In the genomic region with DNA sequence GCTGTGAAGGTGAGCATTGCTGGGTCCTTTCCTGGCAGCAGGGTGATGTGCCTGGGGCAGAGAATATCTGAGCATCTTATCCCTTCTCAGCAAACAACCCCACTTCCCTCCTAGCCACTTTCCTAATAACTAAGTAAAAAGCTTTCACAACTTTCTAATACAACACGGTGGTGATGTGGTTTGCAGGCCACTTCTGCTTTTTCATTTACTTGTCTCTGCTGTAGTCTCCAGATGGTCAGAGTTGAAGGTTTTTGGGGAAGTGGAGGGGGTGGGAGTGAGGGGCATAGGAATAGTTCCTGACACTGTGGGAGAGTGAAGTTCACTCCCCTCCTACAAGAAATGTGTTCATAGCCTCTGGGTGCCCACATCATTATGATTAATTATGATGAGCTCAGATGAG, we compare ENCODE assay signal across 1 cellular context.
TF ChIP-seq lines count a peak whose summit lies in the region.

No MANE protein-coding gene starts in this region.

TF ChIP-seq in GM12878, 131 proteins besides CTCF, POLR2A, EP300 and RAD21 (continued from another document and continues in another):
- peak; percentile 93 for TF ChIP-seq MTA2 (IDR thresholded peaks at IDR 0.05; ENCODE audit: low read depth)
- TF ChIP-seq, protein P1, sequence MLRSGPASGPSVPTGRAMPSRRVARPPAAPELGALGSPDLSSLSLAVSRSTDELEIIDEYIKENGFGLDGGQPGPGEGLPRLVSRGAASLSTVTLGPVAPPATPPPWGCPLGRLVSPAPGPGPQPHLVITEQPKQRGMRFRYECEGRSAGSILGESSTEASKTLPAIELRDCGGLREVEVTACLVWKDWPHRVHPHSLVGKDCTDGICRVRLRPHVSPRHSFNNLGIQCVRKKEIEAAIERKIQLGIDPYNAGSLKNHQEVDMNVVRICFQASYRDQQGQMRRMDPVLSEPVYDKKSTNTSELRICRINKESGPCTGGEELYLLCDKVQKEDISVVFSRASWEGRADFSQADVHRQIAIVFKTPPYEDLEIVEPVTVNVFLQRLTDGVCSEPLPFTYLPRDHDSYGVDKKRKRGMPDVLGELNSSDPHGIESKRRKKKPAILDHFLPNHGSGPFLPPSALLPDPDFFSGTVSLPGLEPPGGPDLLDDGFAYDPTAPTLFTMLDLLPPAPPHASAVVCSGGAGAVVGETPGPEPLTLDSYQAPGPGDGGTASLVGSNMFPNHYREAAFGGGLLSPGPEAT (IDR thresholded peaks at IDR 0.05; ENCODE audit: low read depth), result peak; percentile 91
- TF ChIP-seq MYC (IDR thresholded peaks at IDR 0.05; ENCODE audit: insufficient read depth, insufficient read length, insufficient replicate concordance, low read length, severe bottlenecking), result no peak
- no peak for TF ChIP-seq MEF2A (IDR thresholded peaks at IDR 0.05; ENCODE audit: insufficient read depth, low read depth, low read length)
- TF ChIP-seq JUNB (IDR thresholded peaks at IDR 0.05), result peak; percentile 35; the same call in 1 of the 2 replicates
- no peak for TF ChIP-seq CEBPB (IDR thresholded peaks at IDR 0.05; ENCODE audit: borderline replicate concordance in 1 of 2, low read depth in 2 of 2, low read length in 2 of 2)
- TF ChIP-seq KDM1A (IDR thresholded peaks at IDR 0.05; ENCODE audit: borderline replicate concordance), result no peak
- no peak for TF ChIP-seq SP1 (IDR thresholded peaks at IDR 0.05; ENCODE audit: low read depth, low read length)
- 0 out of 2 replicates have a peak, but pooled peaks have one; percentile 64 for TF ChIP-seq CBFB (IDR thresholded peaks at IDR 0.05; ENCODE audit: low read depth)
- TF ChIP-seq BCLAF1 (IDR thresholded peaks at IDR 0.05), result no peak
- TF ChIP-seq SREBF1 (IDR thresholded peaks at IDR 0.05; ENCODE audit: low read length), result no peak
- TF ChIP-seq EGR1 (IDR thresholded peaks at IDR 0.05; ENCODE audit: borderline replicate concordance in 1 of 2, low read depth in 2 of 2, low read length in 2 of 2), result no peak
- TF ChIP-seq, protein P2, sequence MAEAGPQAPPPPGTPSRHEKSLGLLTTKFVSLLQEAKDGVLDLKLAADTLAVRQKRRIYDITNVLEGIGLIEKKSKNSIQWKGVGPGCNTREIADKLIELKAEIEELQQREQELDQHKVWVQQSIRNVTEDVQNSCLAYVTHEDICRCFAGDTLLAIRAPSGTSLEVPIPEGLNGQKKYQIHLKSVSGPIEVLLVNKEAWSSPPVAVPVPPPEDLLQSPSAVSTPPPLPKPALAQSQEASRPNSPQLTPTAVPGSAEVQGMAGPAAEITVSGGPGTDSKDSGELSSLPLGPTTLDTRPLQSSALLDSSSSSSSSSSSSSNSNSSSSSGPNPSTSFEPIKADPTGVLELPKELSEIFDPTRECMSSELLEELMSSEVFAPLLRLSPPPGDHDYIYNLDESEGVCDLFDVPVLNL (IDR thresholded peaks at IDR 0.05; ENCODE audit: low read depth, low read length), result no peak
- TF ChIP-seq, protein P3, sequence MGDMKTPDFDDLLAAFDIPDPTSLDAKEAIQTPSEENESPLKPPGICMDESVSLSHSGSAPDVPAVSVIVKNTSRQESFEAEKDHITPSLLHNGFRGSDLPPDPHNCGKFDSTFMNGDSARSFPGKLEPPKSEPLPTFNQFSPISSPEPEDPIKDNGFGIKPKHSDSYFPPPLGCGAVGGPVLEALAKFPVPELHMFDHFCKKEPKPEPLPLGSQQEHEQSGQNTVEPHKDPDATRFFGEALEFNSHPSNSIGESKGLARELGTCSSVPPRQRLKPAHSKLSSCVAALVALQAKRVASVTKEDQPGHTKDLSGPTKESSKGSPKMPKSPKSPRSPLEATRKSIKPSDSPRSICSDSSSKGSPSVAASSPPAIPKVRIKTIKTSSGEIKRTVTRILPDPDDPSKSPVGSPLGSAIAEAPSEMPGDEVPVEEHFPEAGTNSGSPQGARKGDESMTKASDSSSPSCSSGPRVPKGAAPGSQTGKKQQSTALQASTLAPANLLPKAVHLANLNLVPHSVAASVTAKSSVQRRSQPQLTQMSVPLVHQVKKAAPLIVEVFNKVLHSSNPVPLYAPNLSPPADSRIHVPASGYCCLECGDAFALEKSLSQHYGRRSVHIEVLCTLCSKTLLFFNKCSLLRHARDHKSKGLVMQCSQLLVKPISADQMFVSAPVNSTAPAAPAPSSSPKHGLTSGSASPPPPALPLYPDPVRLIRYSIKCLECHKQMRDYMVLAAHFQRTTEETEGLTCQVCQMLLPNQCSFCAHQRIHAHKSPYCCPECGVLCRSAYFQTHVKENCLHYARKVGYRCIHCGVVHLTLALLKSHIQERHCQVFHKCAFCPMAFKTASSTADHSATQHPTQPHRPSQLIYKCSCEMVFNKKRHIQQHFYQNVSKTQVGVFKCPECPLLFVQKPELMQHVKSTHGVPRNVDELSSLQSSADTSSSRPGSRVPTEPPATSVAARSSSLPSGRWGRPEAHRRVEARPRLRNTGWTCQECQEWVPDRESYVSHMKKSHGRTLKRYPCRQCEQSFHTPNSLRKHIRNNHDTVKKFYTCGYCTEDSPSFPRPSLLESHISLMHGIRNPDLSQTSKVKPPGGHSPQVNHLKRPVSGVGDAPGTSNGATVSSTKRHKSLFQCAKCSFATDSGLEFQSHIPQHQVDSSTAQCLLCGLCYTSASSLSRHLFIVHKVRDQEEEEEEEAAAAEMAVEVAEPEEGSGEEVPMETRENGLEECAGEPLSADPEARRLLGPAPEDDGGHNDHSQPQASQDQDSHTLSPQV (IDR thresholded peaks at IDR 0.05), result no peak
- TF ChIP-seq MYB (IDR thresholded peaks at IDR 0.05; ENCODE audit: borderline replicate concordance, low read depth, low read length), result no peak
- no peak for TF ChIP-seq ZNF384 (IDR thresholded peaks at IDR 0.05; ENCODE audit: borderline replicate concordance, low read depth, low read length)
- no peak for TF ChIP-seq TCF3 (IDR thresholded peaks at IDR 0.05; ENCODE audit: borderline replicate concordance, insufficient read depth, low read depth, low read length)
- TF ChIP-seq, protein P4, sequence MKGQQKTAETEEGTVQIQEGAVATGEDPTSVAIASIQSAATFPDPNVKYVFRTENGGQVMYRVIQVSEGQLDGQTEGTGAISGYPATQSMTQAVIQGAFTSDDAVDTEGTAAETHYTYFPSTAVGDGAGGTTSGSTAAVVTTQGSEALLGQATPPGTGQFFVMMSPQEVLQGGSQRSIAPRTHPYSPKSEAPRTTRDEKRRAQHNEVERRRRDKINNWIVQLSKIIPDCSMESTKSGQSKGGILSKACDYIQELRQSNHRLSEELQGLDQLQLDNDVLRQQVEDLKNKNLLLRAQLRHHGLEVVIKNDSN (IDR thresholded peaks at IDR 0.05; ENCODE audit: borderline replicate concordance, extremely low read length, insufficient read depth, low read depth, low read length), result no peak
- peak; percentile 70; the same call in 1 of the 2 replicates for TF ChIP-seq BACH1 (IDR thresholded peaks at IDR 0.05; ENCODE audit: borderline replicate concordance)
- TF ChIP-seq CHD2 (IDR thresholded peaks at IDR 0.05; ENCODE audit: borderline replicate concordance, low read depth, low read length), result peak; percentile 51; the same call in 1 of the 2 replicates
- peak; percentile 57; the same call in 1 of the 2 replicates for TF ChIP-seq CREM (IDR thresholded peaks at IDR 0.05; ENCODE audit: low read depth)
- no peak for TF ChIP-seq FOXK2 (IDR thresholded peaks at IDR 0.05)
- no peak for TF ChIP-seq KAT2A (conservative IDR thresholded peaks at IDR 0.05; ENCODE audit: control insufficient read depth, low read depth, low read length)
- no peak for TF ChIP-seq TCF7 (IDR thresholded peaks at IDR 0.05; ENCODE audit: borderline replicate concordance)
- no peak for TF ChIP-seq ZNF217 (IDR thresholded peaks at IDR 0.05)
- TF ChIP-seq RELA (IDR thresholded peaks at IDR 0.05; ENCODE audit: borderline replicate concordance, partially characterized antibody), result no peak
- peak; percentile 76; the same call in 1 of the 2 replicates for TF ChIP-seq BMI1 (IDR thresholded peaks at IDR 0.05; ENCODE audit: borderline replicate concordance)
- TF ChIP-seq NR2F1 (conservative IDR thresholded peaks at IDR 0.05), result no peak; the same call in 1 of the 2 replicates
- TF ChIP-seq NFIC (IDR thresholded peaks at IDR 0.05; ENCODE audit: low read depth, low read length), result peak; percentile 85
- TF ChIP-seq ETV6 (conservative IDR thresholded peaks at IDR 0.05 in 1 of 2, IDR thresholded peaks at IDR 0.05 in 1 of 2; ENCODE audit: borderline replicate concordance in 1 of 2, low read depth in 1 of 2), result no peak
- no peak for TF ChIP-seq RAD51 (IDR thresholded peaks at IDR 0.05)
- TF ChIP-seq FOS (IDR thresholded peaks at IDR 0.05; ENCODE audit: borderline replicate concordance, extremely low read depth, insufficient read length), result no peak
- no peak for TF ChIP-seq NFYA (IDR thresholded peaks at IDR 0.05; ENCODE audit: borderline replicate concordance, low read depth, low read length)
- TF ChIP-seq GABPA (IDR thresholded peaks at IDR 0.05; ENCODE audit: low read depth), result no peak
- no peak for TF ChIP-seq ESRRA (IDR thresholded peaks at IDR 0.05; ENCODE audit: low read length)
- no peak for TF ChIP-seq PAX8 (IDR thresholded peaks at IDR 0.05)
- TF ChIP-seq HDAC6 (IDR thresholded peaks at IDR 0.05; ENCODE audit: unreplicated experiment), result no peak
- TF ChIP-seq ZSCAN29 (IDR thresholded peaks at IDR 0.05), result no peak
- TF ChIP-seq SKIL (IDR thresholded peaks at IDR 0.05; ENCODE audit: low read depth, poor library complexity, severe bottlenecking), result peak; percentile 89
- TF ChIP-seq RB1 (IDR thresholded peaks at IDR 0.05; ENCODE audit: borderline replicate concordance), result no peak
- peak; percentile 74; the same call in 1 of the 2 replicates for TF ChIP-seq NBN (IDR thresholded peaks at IDR 0.05)
- TF ChIP-seq, protein P5, sequence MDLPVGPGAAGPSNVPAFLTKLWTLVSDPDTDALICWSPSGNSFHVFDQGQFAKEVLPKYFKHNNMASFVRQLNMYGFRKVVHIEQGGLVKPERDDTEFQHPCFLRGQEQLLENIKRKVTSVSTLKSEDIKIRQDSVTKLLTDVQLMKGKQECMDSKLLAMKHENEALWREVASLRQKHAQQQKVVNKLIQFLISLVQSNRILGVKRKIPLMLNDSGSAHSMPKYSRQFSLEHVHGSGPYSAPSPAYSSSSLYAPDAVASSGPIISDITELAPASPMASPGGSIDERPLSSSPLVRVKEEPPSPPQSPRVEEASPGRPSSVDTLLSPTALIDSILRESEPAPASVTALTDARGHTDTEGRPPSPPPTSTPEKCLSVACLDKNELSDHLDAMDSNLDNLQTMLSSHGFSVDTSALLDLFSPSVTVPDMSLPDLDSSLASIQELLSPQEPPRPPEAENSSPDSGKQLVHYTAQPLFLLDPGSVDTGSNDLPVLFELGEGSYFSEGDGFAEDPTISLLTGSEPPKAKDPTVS (IDR thresholded peaks at IDR 0.05; ENCODE audit: low read depth, low read length), result no peak
- TF ChIP-seq RUNX3 (IDR thresholded peaks at IDR 0.05; ENCODE audit: low read length), result peak; percentile 94
- no peak for TF ChIP-seq JUND (IDR thresholded peaks at IDR 0.05; ENCODE audit: low read depth, low read length)
- TF ChIP-seq CEBPZ (IDR thresholded peaks at IDR 0.05; ENCODE audit: low read depth, low read length), result no peak
- no peak for TF ChIP-seq SIX5 (IDR thresholded peaks at IDR 0.05; ENCODE audit: low read depth, low read length, severe bottlenecking)
